Comparison of ENCODE assay signal across 1 cellular context in genomic region chr3:170027691-170028102, GRCh38.
TF ChIP-seq lines count a peak whose summit lies in the region.

No MANE protein-coding gene starts in this region.

TF ChIP-seq in K562, 482 proteins besides CTCF, POLR2A, EP300 and RAD21 (continued from another document):
- TF ChIP-seq MBD1 (CRISPR knock-in tag; IDR thresholded peaks at IDR 0.05) (no peak), KLF6 (CRISPR knock-in tag; IDR thresholded peaks at IDR 0.05; ENCODE audit: borderline replicate concordance) (peak; percentile 87; the same call in 1 of the 2 replicates), CXXC5 (CRISPR knock-in tag; IDR thresholded peaks at IDR 0.05) (no peak), ZNF583 (CRISPR knock-in tag; IDR thresholded peaks at IDR 0.05) (peak; percentile 65; the same call in 1 of the 2 replicates), HMGXB4 (CRISPR knock-in tag; IDR thresholded peaks at IDR 0.05) (no peak), TBL1XR1 (IDR thresholded peaks at IDR 0.05; ENCODE audit: low read length in 2 of 2) (no peak), ZNF263 (CRISPR knock-in tag; IDR thresholded peaks at IDR 0.05; ENCODE audit: borderline replicate concordance) (no peak), PTRF (tag; IDR thresholded peaks at IDR 0.05) (peak; percentile 46; the same call in 1 of the 2 replicates), IRF9 (tag; IDR thresholded peaks at IDR 0.05) (peak; percentile 71; the same call in 1 of the 2 replicates), LEF1 (IDR thresholded peaks at IDR 0.05) (no peak), CHAMP1 (IDR thresholded peaks at IDR 0.05) (no peak), ZNF384 (IDR thresholded peaks at IDR 0.05; ENCODE audit: low read depth, low read length) (no peak), SMAD2 (IDR thresholded peaks at IDR 0.05; ENCODE audit: low read depth, low read length) (no peak)
